Comparison of ENCODE assay signal across 16 cellular contexts in genomic region chr4:75714681-75715080, GRCh38. TPM values are rescaled to one million over a fixed set of nuclear protein-coding genes. Genes with fewer than 3 reads are reported as not detected.
DNase-seq lines count a peak whose midpoint lies in the region; ATAC-seq and TF ChIP-seq lines count a peak whose summit lies in the region.
"Had no signal": no experiment of that assay in that cellular context is flagged by ENCODE, and none has a peak within 500 bp of the region (broad histone marks: within the 10 kb centered on the region; RNA-seq: fewer than 3 reads in every experiment).

No MANE protein-coding gene starts in this region.

- H3K27ac ChIP-seq in skeletal muscle tissue (ENCODE audit: low read depth, low read length), result peak overlapping the region; percentile 11
- H3K27ac ChIP-seq: colonic mucosa had no signal

- peaks cover 36% of the 10 kb centered on the region for H3K4me1 ChIP-seq in adipocyte (ENCODE audit: control insufficient read depth, insufficient read depth, low read length)
- peaks cover 18 to 34% (median 34%) of the 10 kb centered on the region in 3 donors for H3K4me1 ChIP-seq in skeletal muscle tissue (ENCODE audit: control insufficient read depth in 3 of 3, insufficient read depth in 3 of 3, low read length in 3 of 3)
- H3K4me1 ChIP-seq: colonic mucosa had no signal

- H3K27me3 ChIP-seq in adipocyte (replicated peaks; ENCODE audit: control insufficient read depth, insufficient read depth, low read length) (no peaks in the 10 kb centered on the region), skeletal muscle tissue (ENCODE audit: control insufficient read depth in 3 of 3, insufficient read depth in 3 of 3, low read length in 3 of 3) (no peaks in the 10 kb centered on the region)
- H3K27me3 ChIP-seq: colonic mucosa, heart left ventricle had no signal

- peak overlapping the region; percentile 68 for H3K9ac ChIP-seq in adipocyte (ENCODE audit: low read length)
- peak overlapping the region in 1 of 3 donors; percentile 1 for H3K9ac ChIP-seq in skeletal muscle tissue (ENCODE audit: low read depth in 1 of 3, low read length in 3 of 3)

- H3K36me3 ChIP-seq in adipocyte (ENCODE audit: control insufficient read depth, insufficient read depth, low read length, severe bottlenecking) (peaks cover 4% of the 10 kb centered on the region), skeletal muscle tissue (ENCODE audit: control insufficient read depth in 3 of 3, insufficient read depth in 3 of 3, low read length in 3 of 3) (peaks cover 2 to 5% (median 4%) of the 10 kb centered on the region in 3 donors)
- H3K36me3 ChIP-seq: colonic mucosa had no signal

- H3K9me3 ChIP-seq in adipocyte (ENCODE audit: control insufficient read depth, low read length) (no peaks in the 10 kb centered on the region), skeletal muscle tissue (ENCODE audit: control insufficient read depth in 3 of 3, low read length in 3 of 3) (no peaks in the 10 kb centered on the region)
- H3K9me3 ChIP-seq: colonic mucosa, heart left ventricle had no signal

- DNase-seq in adipocyte (ENCODE audit: low read depth) (peak; percentile 36), fibroblast of the aortic adventitia (ENCODE audit: low read depth) (no peak), NCI-H1436 (lab: John Stamatoyannopoulos, UW) (no peak), MV-4-11 (lab: John Stamatoyannopoulos, UW) (no peak), GM20000 (ENCODE audit: low spot score) (no peak), DMS53 treated with DMSO at 0.1 percent for 48 hours (lab: John Stamatoyannopoulos, UW; ENCODE audit: unreplicated experiment) (no peak)
- DNase-seq: activated CD4-positive, alpha-beta T cell treated with anti-CD3 and anti-CD28 coated beads for 36 hours; activated CD8-positive, alpha-beta memory T cell treated with anti-CD3 and anti-CD28 coated beads, Interleukin-2, amount 50 U/mL, for 4 hours; activated effector memory CD4-positive, alpha-beta T cell treated with anti-CD3 and anti-CD28 coated beads, Interleukin-2, amount 50 U/mL, for 16 hours; colonic mucosa; heart left ventricle; NCI-H1092 treated with DMSO at 0.1 percent for 48 hours; NCI-H526 treated with DMSO at 0.1 percent for 48 hours had no signal

- TF ChIP-seq CTCF in fibroblast of the aortic adventitia (IDR thresholded peaks at IDR 0.05; ENCODE audit: insufficient read depth, low read length) (no peak), GM20000 (IDR thresholded peaks at IDR 0.05; ENCODE audit: extremely low read depth, missing control alignments) (no peak)

- peak overlapping the region; percentile 51 for H3K4me3 ChIP-seq in adipocyte (ENCODE audit: low read length)
- peak overlapping the region; percentile 25 for H3K4me3 ChIP-seq in fibroblast of the aortic adventitia (ENCODE audit: low read depth, low read length)
- H3K4me3 ChIP-seq in skeletal muscle tissue (ENCODE audit: low read length in 3 of 3), result no peak overlapping the region
- H3K4me3 ChIP-seq: colonic mucosa, heart left ventricle had no signal

- peak; percentile 8 for ATAC-seq in GM18868 (IDR thresholded peaks at IDR 0.05; ENCODE audit: unreplicated experiment)
- ATAC-seq: heart left ventricle, Panc1 had no signal

RNA-seq across cellular contexts. Expression of gene USO1, which starts 9.7 kb away (rescaled TPM):
- 75.5 and 124 TPM in 2 replicates for total RNA-seq in fibroblast of the aortic adventitia (ENCODE audit: low replicate concordance)
- 135 TPM for total RNA-seq in skeletal muscle tissue

RNA-seq across cellular contexts. Expression of gene G3BP2, which starts 41.5 kb away (rescaled TPM):
- 177 and 407 TPM in 2 replicates for total RNA-seq in fibroblast of the aortic adventitia (ENCODE audit: low replicate concordance)
- total RNA-seq in skeletal muscle tissue, result 175 TPM

Comparison
In these comparisons a context has a peak if more than half of its experiments do, and no peak if none do; other contexts are left out.
1. H3K4me3 ChIP-seq: peak in adipocyte (single experiment) and fibroblast of the aortic adventitia (single experiment); none in skeletal muscle tissue (0 of 3).